ENCODE assay signal across 1 cellular context in genomic region chr11:103086461-103086860, GRCh38.
TF ChIP-seq lines count a peak whose summit lies in the region.

No MANE protein-coding gene starts in this region.

TF ChIP-seq in K562, 482 proteins besides CTCF, POLR2A, EP300 and RAD21:
- no peak for TF ChIP-seq TCF3 (CRISPR knock-in tag; IDR thresholded peaks at IDR 0.05)
- TF ChIP-seq FIP1L1 (IDR thresholded peaks at IDR 0.05; ENCODE audit: low read depth, low read length, poor library complexity, severe bottlenecking) = no peak
- no peak for TF ChIP-seq HDAC8 (tag; IDR thresholded peaks at IDR 0.05)
- TF ChIP-seq SRSF1 (IDR thresholded peaks at IDR 0.05; ENCODE audit: low read depth, low read length) = no peak
- no peak for TF ChIP-seq SNRNP70 (optimal IDR thresholded peaks at IDR 0.05; ENCODE audit: low read depth, low read length)
- TF ChIP-seq SP2 (IDR thresholded peaks at IDR 0.05; ENCODE audit: extremely low read depth, low read depth, low read length, poor library complexity, severe bottlenecking) = no peak
- TF ChIP-seq XRCC4 (IDR thresholded peaks at IDR 0.05; ENCODE audit: extremely low read depth, insufficient read depth, insufficient read length) = no peak
- TF ChIP-seq MBD2 (IDR thresholded peaks at IDR 0.05; ENCODE audit: borderline replicate concordance, low read depth) = no peak
- TF ChIP-seq ZNF583 (CRISPR knock-in tag; IDR thresholded peaks at IDR 0.05) = no peak
- no peak for TF ChIP-seq ZNF165 (CRISPR knock-in tag; IDR thresholded peaks at IDR 0.05; ENCODE audit: borderline replicate concordance)
- TF ChIP-seq MYC (IDR thresholded peaks at IDR 0.05; ENCODE audit: low read depth, low read length) = no peak
- TF ChIP-seq MYC (CRISPR knock-in tag; IDR thresholded peaks at IDR 0.05; ENCODE audit: borderline replicate concordance, low read depth) = no peak
- TF ChIP-seq, protein P1, sequence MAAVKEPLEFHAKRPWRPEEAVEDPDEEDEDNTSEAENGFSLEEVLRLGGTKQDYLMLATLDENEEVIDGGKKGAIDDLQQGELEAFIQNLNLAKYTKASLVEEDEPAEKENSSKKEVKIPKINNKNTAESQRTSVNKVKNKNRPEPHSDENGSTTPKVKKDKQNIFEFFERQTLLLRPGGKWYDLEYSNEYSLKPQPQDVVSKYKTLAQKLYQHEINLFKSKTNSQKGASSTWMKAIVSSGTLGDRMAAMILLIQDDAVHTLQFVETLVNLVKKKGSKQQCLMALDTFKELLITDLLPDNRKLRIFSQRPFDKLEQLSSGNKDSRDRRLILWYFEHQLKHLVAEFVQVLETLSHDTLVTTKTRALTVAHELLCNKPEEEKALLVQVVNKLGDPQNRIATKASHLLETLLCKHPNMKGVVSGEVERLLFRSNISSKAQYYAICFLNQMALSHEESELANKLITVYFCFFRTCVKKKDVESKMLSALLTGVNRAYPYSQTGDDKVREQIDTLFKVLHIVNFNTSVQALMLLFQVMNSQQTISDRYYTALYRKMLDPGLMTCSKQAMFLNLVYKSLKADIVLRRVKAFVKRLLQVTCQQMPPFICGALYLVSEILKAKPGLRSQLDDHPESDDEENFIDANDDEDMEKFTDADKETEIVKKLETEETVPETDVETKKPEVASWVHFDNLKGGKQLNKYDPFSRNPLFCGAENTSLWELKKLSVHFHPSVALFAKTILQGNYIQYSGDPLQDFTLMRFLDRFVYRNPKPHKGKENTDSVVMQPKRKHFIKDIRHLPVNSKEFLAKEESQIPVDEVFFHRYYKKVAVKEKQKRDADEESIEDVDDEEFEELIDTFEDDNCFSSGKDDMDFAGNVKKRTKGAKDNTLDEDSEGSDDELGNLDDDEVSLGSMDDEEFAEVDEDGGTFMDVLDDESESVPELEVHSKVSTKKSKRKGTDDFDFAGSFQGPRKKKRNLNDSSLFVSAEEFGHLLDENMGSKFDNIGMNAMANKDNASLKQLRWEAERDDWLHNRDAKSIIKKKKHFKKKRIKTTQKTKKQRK (IDR thresholded peaks at IDR 0.05; ENCODE audit: borderline replicate concordance, low read depth, low read length) = no peak
- no peak for TF ChIP-seq FOXM1 (IDR thresholded peaks at IDR 0.05; ENCODE audit: low read depth)
- TF ChIP-seq FOXM1 (CRISPR knock-in tag; IDR thresholded peaks at IDR 0.05; ENCODE audit: low read depth) = no peak
TF ChIP-seq in K562: peak in this region for 0.
